ENCODE assay signal across 1 cellular context in genomic region chr7:87218941-87219544, GRCh38.
TF ChIP-seq lines count a peak whose summit lies in the region.

No MANE protein-coding gene starts in this region.

TF ChIP-seq in HCT116, 20 proteins besides CTCF, POLR2A, EP300 and RAD21 (continued from another document):
- TF ChIP-seq POLR2AphosphoS5 (IDR thresholded peaks at IDR 0.05; ENCODE audit: low read depth, low read length): no peak
- TF ChIP-seq ELF1 (IDR thresholded peaks at IDR 0.05; ENCODE audit: borderline replicate concordance, low read depth): no peak
- TF ChIP-seq TCF7L2 (IDR thresholded peaks at IDR 0.05; ENCODE audit: borderline replicate concordance, extremely low read depth, insufficient read depth, insufficient read length): no peak
- TF ChIP-seq JUND (IDR thresholded peaks at IDR 0.05): no peak
- TF ChIP-seq SIN3A (IDR thresholded peaks at IDR 0.05; ENCODE audit: low read depth): no peak
- no peak for TF ChIP-seq ZNF274 (IDR thresholded peaks at IDR 0.05; ENCODE audit: low read depth, low read length)
